1 cellular context compared by ENCODE assay signal in genomic region chr19:16620018-16620417, GRCh38.
A peak's percentile ranks its signal among the peaks of the same experiment; 100 is the strongest.
TF ChIP-seq lines count a peak whose summit lies in the region.

No MANE protein-coding gene starts in this region.

TF ChIP-seq in GM12878, 131 proteins besides CTCF, POLR2A, EP300 and RAD21:
- TF ChIP-seq POLR2AphosphoS5 (IDR thresholded peaks at IDR 0.05; ENCODE audit: low read length) (0 out of 2 replicates have a peak, but pooled peaks have one; percentile 18), MAX (IDR thresholded peaks at IDR 0.05; ENCODE audit: low read depth, low read length) (no peak)
- TF ChIP-seq, protein P1, sequence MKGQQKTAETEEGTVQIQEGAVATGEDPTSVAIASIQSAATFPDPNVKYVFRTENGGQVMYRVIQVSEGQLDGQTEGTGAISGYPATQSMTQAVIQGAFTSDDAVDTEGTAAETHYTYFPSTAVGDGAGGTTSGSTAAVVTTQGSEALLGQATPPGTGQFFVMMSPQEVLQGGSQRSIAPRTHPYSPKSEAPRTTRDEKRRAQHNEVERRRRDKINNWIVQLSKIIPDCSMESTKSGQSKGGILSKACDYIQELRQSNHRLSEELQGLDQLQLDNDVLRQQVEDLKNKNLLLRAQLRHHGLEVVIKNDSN (IDR thresholded peaks at IDR 0.05; ENCODE audit: borderline replicate concordance, extremely low read length, insufficient read depth, low read depth, low read length): no peak
